In genomic region chr7:100897772-100898454, GRCh38 we compare ENCODE assay signal across 1 cellular context.
A peak's percentile ranks its signal among the peaks of the same experiment; 100 is the strongest.
TF ChIP-seq lines count a peak whose summit lies in the region.

No MANE protein-coding gene starts in this region.

TF ChIP-seq in K562, 482 proteins besides CTCF, POLR2A, EP300 and RAD21 (continued from another document):
- TF ChIP-seq ZNF449 (CRISPR knock-in tag; IDR thresholded peaks at IDR 0.05) (no peak), SIN3B (IDR thresholded peaks at IDR 0.05; ENCODE audit: low read depth) (no peak), SMARCB1 (IDR thresholded peaks at IDR 0.05; ENCODE audit: insufficient read length, low read depth) (peak; percentile 11), ATF2 (CRISPR knock-in tag; IDR thresholded peaks at IDR 0.05) (no peak), EGR1 (conservative IDR thresholded peaks at IDR 0.05) (no peak), JUN (IDR thresholded peaks at IDR 0.05; ENCODE audit: borderline replicate concordance, low read depth, low read length) (no peak), JUN (CRISPR knock-in tag; IDR thresholded peaks at IDR 0.05; ENCODE audit: borderline replicate concordance) (no peak), SIN3A (IDR thresholded peaks at IDR 0.05; ENCODE audit: borderline replicate concordance in 2 of 2, control insufficient read depth in 1 of 2, low read depth in 2 of 2, low read length in 2 of 2) (peak in 1 of 2 experiments; percentile 24; a peak in 1 of 4 replicates), PHB (CRISPR knock-in tag; IDR thresholded peaks at IDR 0.05) (no peak), TCF7 (IDR thresholded peaks at IDR 0.05; ENCODE audit: borderline replicate concordance) (no peak), BRD4 (IDR thresholded peaks at IDR 0.05) (no peak), ZFPM2 (CRISPR knock-in tag; IDR thresholded peaks at IDR 0.05) (no peak), PHF8 (IDR thresholded peaks at IDR 0.05; ENCODE audit: borderline replicate concordance, low read length) (no peak), XRCC5 (IDR thresholded peaks at IDR 0.05; ENCODE audit: low read depth, low read length) (no peak), ZNF134 (CRISPR knock-in tag; conservative IDR thresholded peaks at IDR 0.05) (no peak)
- TF ChIP-seq, protein P1, sequence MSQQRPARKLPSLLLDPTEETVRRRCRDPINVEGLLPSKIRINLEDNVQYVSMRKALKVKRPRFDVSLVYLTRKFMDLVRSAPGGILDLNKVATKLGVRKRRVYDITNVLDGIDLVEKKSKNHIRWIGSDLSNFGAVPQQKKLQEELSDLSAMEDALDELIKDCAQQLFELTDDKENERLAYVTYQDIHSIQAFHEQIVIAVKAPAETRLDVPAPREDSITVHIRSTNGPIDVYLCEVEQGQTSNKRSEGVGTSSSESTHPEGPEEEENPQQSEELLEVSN (IDR thresholded peaks at IDR 0.05; ENCODE audit: borderline replicate concordance in 1 of 2, extremely low read depth in 1 of 2, insufficient read depth in 1 of 2, insufficient read length in 1 of 2, low read depth in 1 of 2, low read length in 1 of 2, poor library complexity in 1 of 2, severe bottlenecking in 1 of 2), result no peak
